10 cellular contexts compared by ENCODE assay signal in genomic region chrX:55056820-55057690, GRCh38. TPM values are rescaled to one million over a fixed set of nuclear protein-coding genes. Genes with fewer than 3 reads are reported as not detected.
DNase-seq lines count a peak whose midpoint lies in the region; ATAC-seq and TF ChIP-seq lines count a peak whose summit lies in the region.
"Had no signal": no experiment of that assay in that cellular context is flagged by ENCODE, and none has a peak within 500 bp of the region (broad histone marks: within the 10 kb centered on the region; RNA-seq: fewer than 3 reads in every experiment).

No MANE protein-coding gene starts in this region.

- H3K27ac ChIP-seq in BLaER1 (no peak overlapping the region), lower lobe of right lung (no peak overlapping the region)

- no peak overlapping the region for H3K9ac ChIP-seq in BLaER1

- no peak overlapping the region for H3K4me3 ChIP-seq in BLaER1
- peak overlapping the region; percentile 4 for H3K4me3 ChIP-seq in lower lobe of right lung

- H3K9me3 ChIP-seq in BLaER1 = peaks cover 7% of the 10 kb centered on the region
- no peaks in the 10 kb centered on the region for H3K9me3 ChIP-seq in lower lobe of right lung

- no peaks in the 10 kb centered on the region for H4K20me1 ChIP-seq in BLaER1

- intact Hi-C loops in lower lobe of right lung (cut with DNase I) = no loop called here

- no peaks in the 10 kb centered on the region for H3K36me3 ChIP-seq in BLaER1
- no peaks in the 10 kb centered on the region for H3K36me3 ChIP-seq in lower lobe of right lung

- no peak for ATAC-seq in lower lobe of right lung
- no peak for ATAC-seq in GM19395 (IDR thresholded peaks at IDR 0.05; ENCODE audit: unreplicated experiment)
- ATAC-seq in GM21723 (IDR thresholded peaks at IDR 0.05; ENCODE audit: unreplicated experiment) = no peak

- 0 out of 2 replicates have a peak overlapping the region, but pooled peaks have one; percentile 4 for H3K4me2 ChIP-seq in BLaER1

- H3K4me1 ChIP-seq in BLaER1 (peaks cover 11% of the 10 kb centered on the region), lower lobe of right lung (no peaks in the 10 kb centered on the region)

- H3K27me3 ChIP-seq in BLaER1 = peaks cover 41% of the 10 kb centered on the region
- no peaks in the 10 kb centered on the region for H3K27me3 ChIP-seq in lower lobe of right lung (ENCODE audit: low read depth)

- no peak for TF ChIP-seq CTCF in lower lobe of right lung (IDR thresholded peaks at IDR 0.05)

- peak; percentile 11 for DNase-seq in LHCN-M2 (ENCODE audit: low read depth)
- peak; percentile 61 for DNase-seq in activated effector memory CD4-positive, alpha-beta T cell treated with anti-CD3 and anti-CD28 coated beads, Interleukin-2, amount 50 U/mL, for 16 hours
- DNase-seq in lower lobe of right lung = no peak
- no peak for DNase-seq in NCI-H82 (lab: John Stamatoyannopoulos, UW)
- no peak for DNase-seq in ecto neural progenitor cell (ENCODE audit: low spot score)
- DNase-seq: NCI-H510A had no signal

RNA-seq across cellular contexts. Expression of gene PAGE2B, which starts 17.8 kb away (rescaled TPM):
- total RNA-seq in LHCN-M2 (2014; rRNA removed) (not detected in 2 replicates), lower lobe of right lung (not detected)
- not detected for polyA plus RNA-seq in LHCN-M2 (2012)
- total RNA-seq: epithelial cell of proximal tubule had no signal

RNA-seq across cellular contexts. Expression of gene ALAS2, which starts 26.3 kb away (rescaled TPM):
- total RNA-seq in LHCN-M2 (2014; rRNA removed) (not detected in 2 replicates), lower lobe of right lung (0.89 TPM)
- not detected for polyA plus RNA-seq in LHCN-M2 (2012)
- total RNA-seq: epithelial cell of proximal tubule had no signal

RNA-seq across cellular contexts. Expression of gene PAGE2, which starts 31.8 kb away (rescaled TPM):
- total RNA-seq in LHCN-M2 (2014; rRNA removed) = not detected in 2 replicates
- polyA plus RNA-seq in LHCN-M2 (2012) = not detected
- total RNA-seq in lower lobe of right lung = not detected
- total RNA-seq: epithelial cell of proximal tubule had no signal

RNA-seq across cellular contexts. Expression of gene APEX2, which starts 56.9 kb away (rescaled TPM):
- total RNA-seq in LHCN-M2 (2014; rRNA removed) (19.1 and 19.2 TPM in 2 replicates), lower lobe of right lung (11.7 TPM)
- polyA plus RNA-seq in LHCN-M2 (2012) = 15.6 TPM

Comparison
In these comparisons a context has a peak if more than half of its experiments do, and no peak if none do; other contexts are left out.
1. DNase-seq: peak in LHCN-M2 (single experiment) and activated effector memory CD4-positive, alpha-beta T cell treated with anti-CD3 and anti-CD28 coated beads, Interleukin-2, amount 50 U/mL, for 16 hours (single experiment); none in lower lobe of right lung (single experiment), NCI-H82 (single experiment) and ecto neural progenitor cell (single experiment).